Comparison of ENCODE assay signal across 11 cellular contexts in the genomic region with DNA sequence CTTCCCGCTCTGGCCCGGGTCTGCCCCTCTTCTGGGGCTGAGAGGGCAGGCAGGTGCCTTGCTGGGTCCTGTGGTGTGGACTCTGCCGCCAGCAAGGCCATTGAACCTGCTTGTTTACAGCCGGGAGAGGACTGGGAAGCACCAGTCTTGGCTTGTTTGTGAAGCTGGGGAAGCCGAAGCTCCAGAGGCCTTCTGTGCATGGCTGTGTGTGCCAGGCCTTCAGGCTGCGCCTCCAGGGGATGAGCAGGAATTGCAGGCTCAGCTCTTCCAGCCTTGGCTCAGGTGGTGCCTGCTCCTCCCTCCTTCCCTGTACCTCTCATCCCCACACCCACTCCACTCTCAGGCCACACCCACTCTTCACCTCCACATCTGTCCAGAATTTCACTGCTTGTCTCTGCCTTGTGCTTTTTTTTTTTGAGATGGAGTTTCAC. TPM values are rescaled to one million over a fixed set of nuclear protein-coding genes. Genes with fewer than 3 reads are reported as not detected.
DNase-seq lines count a peak whose midpoint lies in the region; ATAC-seq and TF ChIP-seq lines count a peak whose summit lies in the region.
"Had no signal": no experiment of that assay in that cellular context is flagged by ENCODE, and none has a peak within 500 bp of the region (broad histone marks: within the 10 kb centered on the region; RNA-seq: fewer than 3 reads in every experiment).

No MANE protein-coding gene starts in this region.

- no peak for DNase-seq in activated CD8-positive, alpha-beta T cell treated with anti-CD3 and anti-CD28 coated beads, Interleukin-2, amount 10 ng/mL, durations not matched to agents 7 days and 5 days
- no peak for DNase-seq in stomach
- DNase-seq: activated CD4-positive, CD25-positive, alpha-beta regulatory T cell treated with anti-CD3 and anti-CD28 coated beads, Interleukin-2, amount 50 U/mL, for 72 hours had no signal

- no peak overlapping the region for H3K4me3 ChIP-seq in BLaER1 treated with 17β-estradiol and CSF1 and Interleukin-3, amounts not matched to agents 10 nM and 100 nM
- H3K4me3 ChIP-seq in HUES6 (ENCODE audit: low read depth, low read length) = no peak overlapping the region
- H3K4me3 ChIP-seq in liver (ENCODE audit: low read depth in 1 of 3, low read length in 3 of 3) = no peak overlapping the region
- no peak overlapping the region for H3K4me3 ChIP-seq in stomach

- H4K20me1 ChIP-seq in BLaER1 treated with 17β-estradiol and CSF1 and Interleukin-3, amounts not matched to agents 10 nM and 100 nM = peaks cover 20 to 80% (median 53%) of the 10 kb centered on the region in 11 experiments; a peak in 18 of 22 replicates

- peaks cover 46% of the 10 kb centered on the region for H3K4me1 Mint-ChIP-seq in activated CD8-positive, alpha-beta T cell treated with anti-CD3 and anti-CD28 coated beads, Interleukin-2, amount 10 ng/mL, durations not matched to agents 7 days and 5 days (ENCODE audit: low read depth)

- no peaks in the 10 kb centered on the region for H3K9me3 ChIP-seq in BLaER1 treated with 17β-estradiol and CSF1 and Interleukin-3, amounts not matched to agents 10 nM and 100 nM (replicated peaks in 1 of 11)
- H3K9me3 ChIP-seq in HUES6 (ENCODE audit: control insufficient read depth, insufficient read depth, low read depth, low read length) (no peaks in the 10 kb centered on the region), liver (ENCODE audit: control insufficient read depth in 4 of 4, low read length in 3 of 4) (no peaks in the 10 kb centered on the region), stomach (no peaks in the 10 kb centered on the region)

- CTCF ChIA-PET in activated CD8-positive, alpha-beta T cell treated with anti-CD3 and anti-CD28 coated beads, Interleukin-2, amount 10 ng/mL, durations not matched to agents 7 days and 5 days (lab: Charles Lee) = interaction anchor here (0.6 to 1.5 kb wide), 6 partner anchors 17 to 871 kb away, joined by 3 to 5 read pairs (median 3); no protein-coding TSS in a partner anchor

- POLR2A ChIA-PET in activated CD8-positive, alpha-beta T cell treated with anti-CD3 and anti-CD28 coated beads, Interleukin-2, amount 10 ng/mL, durations not matched to agents 7 days and 5 days (lab: Charles Lee) = interaction anchor here (1.0 to 1.1 kb wide), 2 partner anchors 9 to 39 kb away, joined by 3 read pairs; no protein-coding TSS in a partner anchor

- peaks cover 10% of the 10 kb centered on the region for H3K36me3 Mint-ChIP-seq in activated CD8-positive, alpha-beta T cell treated with anti-CD3 and anti-CD28 coated beads, Interleukin-2, amount 10 ng/mL, durations not matched to agents 7 days and 5 days (ENCODE audit: low read depth)

- intact Hi-C loops in stomach (cut with DNase I; ENCODE audit: low total_unique reads) = no loop called here

- H3K27ac ChIP-seq in BLaER1 treated with 17β-estradiol and CSF1 and Interleukin-3, amounts not matched to agents 10 nM and 100 nM = peak overlapping the region in 6 of 11 experiments; percentile 22 to 72 (median 64); a peak in 10 of 22 replicates
- 0 out of 2 replicates have a peak overlapping the region, but pooled peaks have one; percentile 51 for H3K27ac ChIP-seq in HUES6 (ENCODE audit: low read depth, low read length)
- peak overlapping the region; percentile 80 to 92 for H3K27ac ChIP-seq in liver (ENCODE audit: low read depth in 1 of 2, low read length in 2 of 2)
- no peak overlapping the region for H3K27ac ChIP-seq in stomach

- no peak for TF ChIP-seq POLR2A in stomach (IDR thresholded peaks at IDR 0.05)

- H3K9me3 Mint-ChIP-seq in activated CD8-positive, alpha-beta T cell treated with anti-CD3 and anti-CD28 coated beads, Interleukin-2, amount 10 ng/mL, durations not matched to agents 7 days and 5 days (ENCODE audit: insufficient read depth) = no peaks in the 10 kb centered on the region

- ATAC-seq in activated CD8-positive, alpha-beta T cell treated with anti-CD3 and anti-CD28 coated beads, Interleukin-2, amount 10 ng/mL, durations not matched to agents 7 days and 5 days = no peak
- ATAC-seq in HG02798 (IDR thresholded peaks at IDR 0.05; ENCODE audit: poor library complexity, unreplicated experiment) = no peak
- ATAC-seq in GM21786 (IDR thresholded peaks at IDR 0.05; ENCODE audit: unreplicated experiment) = no peak
- ATAC-seq in HG02571 (IDR thresholded peaks at IDR 0.05; ENCODE audit: unreplicated experiment) = no peak
- ATAC-seq: right cardiac atrium had no signal

- H3K27me3 Mint-ChIP-seq in activated CD8-positive, alpha-beta T cell treated with anti-CD3 and anti-CD28 coated beads, Interleukin-2, amount 10 ng/mL, durations not matched to agents 7 days and 5 days (ENCODE audit: low read depth) = no peaks in the 10 kb centered on the region

- no peaks in the 10 kb centered on the region for H3K27me3 ChIP-seq in BLaER1 treated with 17β-estradiol and CSF1 and Interleukin-3, amounts not matched to agents 10 nM and 100 nM
- H3K27me3 ChIP-seq in HUES6 (ENCODE audit: control insufficient read depth, insufficient read depth, low read length) (no peaks in the 10 kb centered on the region), liver (ENCODE audit: control insufficient read depth in 4 of 4, insufficient read depth in 4 of 4, low read length in 3 of 4) (no peaks in the 10 kb centered on the region), stomach (no peaks in the 10 kb centered on the region)

- no peak for TF ChIP-seq EP300 in stomach (IDR thresholded peaks at IDR 0.05)

- TF ChIP-seq CTCF in liver (IDR thresholded peaks at IDR 0.05; ENCODE audit: low read depth, low read length, missing input control) = peak; percentile 33
- no peak for TF ChIP-seq CTCF in stomach (IDR thresholded peaks at IDR 0.05)

- peak overlapping the region in 7 of 11 experiments; percentile 18 to 73 (median 59); a peak in 10 of 22 replicates for H3K9ac ChIP-seq in BLaER1 treated with 17β-estradiol and CSF1 and Interleukin-3, amounts not matched to agents 10 nM and 100 nM
- H3K9ac ChIP-seq in HUES6 (ENCODE audit: low read length) = peak overlapping the region; percentile 15
- no peak overlapping the region for H3K9ac ChIP-seq in liver (ENCODE audit: low read depth in 1 of 2, low read length in 2 of 2)

- WGBS in liver = 23% methylated on average over 6 of the region's 6 CpGs
- WGBS in stomach, 5 donors = 58 to 82% (median 63%) methylated on average over 5 to 6 of the region's 6 CpGs

- H3K4me2 ChIP-seq in BLaER1 treated with 17β-estradiol and CSF1 and Interleukin-3, amounts not matched to agents 10 nM and 100 nM = peak overlapping the region in 9 of 11 experiments; percentile 82 to 93 (median 89); a peak in 16 of 22 replicates

- TF ChIP-seq RAD21 in liver (IDR thresholded peaks at IDR 0.05) = peak in 1 of 2 donors; percentile 50

- peak overlapping the region; percentile 43 for H3K27ac Mint-ChIP-seq in activated CD8-positive, alpha-beta T cell treated with anti-CD3 and anti-CD28 coated beads, Interleukin-2, amount 10 ng/mL, durations not matched to agents 7 days and 5 days

- H3K4me1 ChIP-seq in BLaER1 treated with 17β-estradiol and CSF1 and Interleukin-3, amounts not matched to agents 10 nM and 100 nM = peaks cover 72 to 99% (median 89%) of the 10 kb centered on the region in 10 experiments
- H3K4me1 ChIP-seq in HUES6 (ENCODE audit: control insufficient read depth, insufficient read depth, low read length) (peaks cover 25% of the 10 kb centered on the region), liver (ENCODE audit: control insufficient read depth in 4 of 4, insufficient read depth in 4 of 4, low read length in 3 of 4) (peaks cover 25 to 54% (median 42%) of the 10 kb centered on the region in 4 donors), stomach (peaks cover 14 to 53% (median 31%) of the 10 kb centered on the region in 4 donors)

- peaks cover 0 to 18% (median 6%) of the 10 kb centered on the region in 11 experiments; a peak in 14 of 22 replicates for H3K36me3 ChIP-seq in BLaER1 treated with 17β-estradiol and CSF1 and Interleukin-3, amounts not matched to agents 10 nM and 100 nM
- H3K36me3 ChIP-seq in HUES6 (ENCODE audit: control insufficient read depth, insufficient read depth, low read length) = peaks cover 3% of the 10 kb centered on the region; the same call in 1 of the 2 replicates
- peaks cover 0 to 3% (median 0%) of the 10 kb centered on the region in 4 donors for H3K36me3 ChIP-seq in liver (ENCODE audit: control insufficient read depth in 4 of 4, insufficient read depth in 3 of 4, low read depth in 1 of 4, low read length in 3 of 4)
- H3K36me3 ChIP-seq in stomach = peaks cover 6 to 23% (median 14%) of the 10 kb centered on the region in 4 donors

- no peak overlapping the region for H3K4me3 Mint-ChIP-seq in activated CD8-positive, alpha-beta T cell treated with anti-CD3 and anti-CD28 coated beads, Interleukin-2, amount 10 ng/mL, durations not matched to agents 7 days and 5 days

TF ChIP-seq in liver, 16 proteins besides CTCF, POLR2A, EP300 and RAD21 (continues in another document):
- peak; percentile 41 for TF ChIP-seq YY1 (IDR thresholded peaks at IDR 0.05)

RNA-seq across cellular contexts. Expression of a gene that starts 17.5 kb away (rescaled TPM):
- total RNA-seq in activated CD8-positive, alpha-beta T cell treated with anti-CD3 and anti-CD28 coated beads, Interleukin-2, amount 10 ng/mL, durations not matched to agents 7 days and 5 days = 100 to 1,000 TPM; 133 to 142 TPM
- total RNA-seq in liver (100 to 1,000 TPM; 110 to 222 TPM), stomach (1,000 to 10,000 TPM in 1 of 5 donors, 100 to 1,000 TPM in 4; 159 to 1,175 (median 226) TPM)
- polyA plus RNA-seq in liver (100 to 1,000 TPM; 282 to 293 TPM), stomach (100 to 1,000 TPM; 558 to 652 (median 596) TPM)

RNA-seq across cellular contexts. Expression of a gene that starts 25.0 kb away (rescaled TPM):
- total RNA-seq in activated CD8-positive, alpha-beta T cell treated with anti-CD3 and anti-CD28 coated beads, Interleukin-2, amount 10 ng/mL, durations not matched to agents 7 days and 5 days = 100 to 1,000 TPM; 153 to 163 TPM
- total RNA-seq in liver (10 to 100 TPM; 26.4 to 35.3 TPM), stomach (10 to 100 TPM; 10.5 to 90.4 (median 54.0) TPM)
- polyA plus RNA-seq in liver (100 to 1,000 TPM in 1 of 2 donors, 10 to 100 TPM in 1; 86.3 to 157 TPM), stomach (100 to 1,000 TPM; 114 to 266 (median 166) TPM)

RNA-seq across cellular contexts. Expression of a gene that starts 28.5 kb away (rescaled TPM):
- not detected for total RNA-seq in activated CD8-positive, alpha-beta T cell treated with anti-CD3 and anti-CD28 coated beads, Interleukin-2, amount 10 ng/mL, durations not matched to agents 7 days and 5 days
- total RNA-seq in liver (under 1 TPM in 1 of 2 donors, not detected in 1; 0.28 TPM), stomach (under 1 TPM in 1 of 5 donors, not detected in 4; 0.18 TPM)
- polyA plus RNA-seq in liver (under 1 TPM in 1 of 2 donors, not detected in 1; 0.22 TPM), stomach (under 1 TPM in 1 of 3 donors, not detected in 2; 0.18 TPM)
- total RNA-seq: cardiac septum, right cardiac atrium had no signal
- polyA plus RNA-seq: right cardiac atrium had no signal

RNA-seq across cellular contexts. Expression of a gene that starts 36.2 kb away (rescaled TPM):
- total RNA-seq in activated CD8-positive, alpha-beta T cell treated with anti-CD3 and anti-CD28 coated beads, Interleukin-2, amount 10 ng/mL, durations not matched to agents 7 days and 5 days = 100 to 1,000 TPM; 110 to 112 TPM
- total RNA-seq in liver (10 to 100 TPM; 32.5 to 43.0 TPM), stomach (10 to 100 TPM in 4 of 5 donors, 1 to 10 TPM in 1; 9.9 to 62.6 (median 33.0) TPM)
- polyA plus RNA-seq in liver (10 to 100 TPM; 29.4 to 36.5 TPM), stomach (10 to 100 TPM; 74.9 to 85.8 (median 80.9) TPM)

RNA-seq across cellular contexts. Expression of a gene that starts 58.5 kb away (rescaled TPM):
- total RNA-seq in activated CD8-positive, alpha-beta T cell treated with anti-CD3 and anti-CD28 coated beads, Interleukin-2, amount 10 ng/mL, durations not matched to agents 7 days and 5 days = 10 to 100 TPM; 37.9 to 39.3 TPM
- total RNA-seq in liver (10 to 100 TPM; 18.4 to 31.7 TPM), stomach (100 to 1,000 TPM in 4 of 5 donors, 10 to 100 TPM in 1; 73.3 to 662 (median 174) TPM)
- polyA plus RNA-seq in liver (10 to 100 TPM; 19.4 to 34.5 TPM), stomach (100 to 1,000 TPM in 2 of 3 donors, 10 to 100 TPM in 1; 98.9 to 126 (median 102) TPM)

Comparison
In these comparisons a context has a peak if more than half of its experiments do, and no peak if none do; other contexts are left out.
1. H3K27ac ChIP-seq: peak in BLaER1 treated with 17β-estradiol and CSF1 and Interleukin-3, amounts not matched to agents 10 nM and 100 nM (6 of 11), HUES6 (single experiment) and liver (2 of 2); none in stomach (0 of 5).
2. H3K9ac ChIP-seq: peak in BLaER1 treated with 17β-estradiol and CSF1 and Interleukin-3, amounts not matched to agents 10 nM and 100 nM (7 of 11) and HUES6 (single experiment); none in liver (0 of 2).